ENCODE assay signal across 19 cellular contexts in genomic region chr2:236733156-236733555, GRCh38.
"Had no signal": no experiment of that assay in that cellular context is flagged by ENCODE, and none has a peak within 500 bp of the region (broad histone marks: within the 10 kb centered on the region; RNA-seq: fewer than 3 reads in every experiment).

No MANE protein-coding gene starts in this region.

- H3K4me1 Mint-ChIP-seq: memory B cell; naive B cell; stimulated activated memory B cell treated with anti-CD40 and anti-IgM and Interleukin-4, amounts not matched to agents 10 μg/mL and 1 μg/mL and 100 μg/mL, for 72 hours had no signal

- H3K36me3 ChIP-seq: heart right ventricle, lower lobe of right lung, transverse colon had no signal

- H3K27me3 ChIP-seq: testis, transverse colon had no signal

- H3K9me3 Mint-ChIP-seq: endodermal cell; memory B cell; nephron; stimulated activated memory B cell treated with anti-CD40 and anti-IgM and Interleukin-4, amounts not matched to agents 10 μg/mL and 1 μg/mL and 100 μg/mL, for 72 hours; stimulated activated naive CD8-positive, alpha-beta T cell treated with anti-CD3 and anti-CD28 coated beads, Interleukin-15, Interleukin-2, amounts not matched to agents 100 ng/mL and 50 ng/mL, for 24 hours had no signal

- ATAC-seq: lower lobe of right lung; stimulated activated memory B cell treated with anti-CD40 and anti-IgM and Interleukin-4, amounts not matched to agents 10 μg/mL and 1 μg/mL and 100 μg/mL, for 72 hours had no signal

- H3K27ac ChIP-seq: lower lobe of right lung, testis had no signal

- H3K27ac Mint-ChIP-seq: endodermal cell; memory B cell; naive B cell; nephron; stimulated activated memory B cell treated with anti-CD40 and anti-IgM and Interleukin-4, amounts not matched to agents 10 μg/mL and 1 μg/mL and 100 μg/mL, for 72 hours; stimulated activated naive CD8-positive, alpha-beta T cell treated with anti-CD3 and anti-CD28 coated beads, Interleukin-15, Interleukin-2, amounts not matched to agents 100 ng/mL and 50 ng/mL, for 24 hours had no signal

- H3K9me3 ChIP-seq: heart right ventricle, lower lobe of right lung, testis, transverse colon had no signal

- H3K36me3 Mint-ChIP-seq: memory B cell; naive B cell; stimulated activated memory B cell treated with anti-CD40 and anti-IgM and Interleukin-4, amounts not matched to agents 10 μg/mL and 1 μg/mL and 100 μg/mL, for 72 hours had no signal

- H3K4me3 ChIP-seq: coronary artery, heart right ventricle, lower lobe of right lung, testis, transverse colon had no signal

- DNase-seq: central memory CD4-positive, alpha-beta T cell; effector CD4-positive, alpha-beta T cell; endodermal cell; erythroblast; heart right ventricle; hypothalamus; kidney glomerular epithelial cell; lower lobe of right lung; midbrain; naive B cell; posterior cingulate gyrus; stimulated activated CD4-positive, alpha-beta T cell treated with anti-CD3 and anti-CD28 coated beads, Interleukin-4, amount 100 ng/mL, for 1 hour; testis; transverse colon had no signal

- H3K4me3 Mint-ChIP-seq: endodermal cell; memory B cell; naive B cell; nephron; stimulated activated memory B cell treated with anti-CD40 and anti-IgM and Interleukin-4, amounts not matched to agents 10 μg/mL and 1 μg/mL and 100 μg/mL, for 72 hours; stimulated activated naive CD8-positive, alpha-beta T cell treated with anti-CD3 and anti-CD28 coated beads, Interleukin-15, Interleukin-2, amounts not matched to agents 100 ng/mL and 50 ng/mL, for 24 hours had no signal

- H3K4me1 ChIP-seq: testis had no signal
